Comparison of ENCODE assay signal across 9 cellular contexts in the genomic region with DNA sequence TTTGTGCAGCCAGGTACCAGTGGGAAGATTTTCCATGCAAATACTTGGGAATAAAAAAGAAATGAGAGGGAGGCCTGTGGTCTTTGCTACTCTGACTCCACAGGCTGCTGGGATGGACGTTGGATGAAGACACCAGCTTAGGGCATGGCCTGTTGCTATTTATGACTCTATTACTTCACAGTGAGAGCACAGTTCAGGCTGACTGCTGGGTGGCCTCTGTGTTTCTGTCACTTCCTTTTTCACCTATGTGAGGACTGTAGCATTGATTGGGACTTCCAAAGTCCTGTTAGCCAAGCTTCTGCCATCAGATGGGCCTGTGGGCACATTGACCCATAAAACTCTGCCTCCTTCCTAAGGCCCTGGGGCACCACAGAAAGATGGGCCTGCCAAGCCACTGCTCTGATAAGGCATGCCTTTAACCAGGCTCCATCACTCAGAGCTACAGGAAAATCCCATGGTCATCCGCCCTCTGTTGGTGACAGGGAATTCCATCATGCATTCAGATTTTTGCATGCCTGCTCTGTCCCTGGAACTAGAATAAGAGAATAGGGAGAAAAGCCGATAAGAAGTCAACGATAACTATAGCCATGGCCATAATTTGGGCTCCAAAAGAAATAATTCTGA.
DNase-seq lines count a peak whose midpoint lies in the region; ATAC-seq and TF ChIP-seq lines count a peak whose summit lies in the region.
"Had no signal": no experiment of that assay in that cellular context is flagged by ENCODE, and none has a peak within 500 bp of the region (broad histone marks: within the 10 kb centered on the region; RNA-seq: fewer than 3 reads in every experiment).

No MANE protein-coding gene starts in this region.

- ATAC-seq in mucosa of descending colon = peak; percentile 31
- no peak for ATAC-seq in GM21423 (IDR thresholded peaks at IDR 0.05; ENCODE audit: unreplicated experiment)
- ATAC-seq in GM21381 (IDR thresholded peaks at IDR 0.05; ENCODE audit: unreplicated experiment) = no peak
- ATAC-seq in GM21515 (IDR thresholded peaks at IDR 0.05; ENCODE audit: unreplicated experiment) = no peak

- H3K36me3 ChIP-seq in mucosa of descending colon (ENCODE audit: low read depth) = no peaks in the 10 kb centered on the region
- H3K36me3 ChIP-seq: SJCRH30 had no signal

- DNase-seq in EH (ENCODE audit: low read depth) (peak; percentile 64), HPDE6-E6E7 (ENCODE audit: extremely low spot score) (peak; percentile 39), astrocyte of the spinal cord (ENCODE audit: low read depth, low spot score) (no peak), mucosa of descending colon (peak in 1 of 3 donors; percentile 12)
- no peak for DNase-seq in activated effector memory CD4-positive, alpha-beta T cell treated with anti-CD3 and anti-CD28 coated beads, Interleukin-2, amount 50 U/mL, for 16 hours

- intact Hi-C loops in mucosa of descending colon (cut with DNase I, micrococcal nuclease) = no loop called here

- no peaks in the 10 kb centered on the region for H3K4me1 ChIP-seq in mucosa of descending colon (ENCODE audit: low read depth)
- H3K4me1 ChIP-seq: SJCRH30 had no signal

- in situ Hi-C loops in astrocyte of the spinal cord (cut with HindIII; ENCODE audit: low sequenced_read_pairs) = no loop called here

- H3K4me3 ChIP-seq in astrocyte of the spinal cord (ENCODE audit: low read depth, low read length) (no peak overlapping the region), mucosa of descending colon (no peak overlapping the region)
- H3K4me3 ChIP-seq: SJCRH30 had no signal

- H3K9me3 ChIP-seq in mucosa of descending colon = no peaks in the 10 kb centered on the region
- H3K9me3 ChIP-seq: SJCRH30 had no signal

- TF ChIP-seq CTCF in astrocyte of the spinal cord (IDR thresholded peaks at IDR 0.05; ENCODE audit: low read depth, low read length) (peak; percentile 56), mucosa of descending colon (IDR thresholded peaks at IDR 0.05) (no peak)

Comparison
In these comparisons a context has a peak if more than half of its experiments do, and no peak if none do; other contexts are left out.
1. DNase-seq: peak in EH (single experiment) and HPDE6-E6E7 (single experiment); none in astrocyte of the spinal cord (single experiment) and activated effector memory CD4-positive, alpha-beta T cell treated with anti-CD3 and anti-CD28 coated beads, Interleukin-2, amount 50 U/mL, for 16 hours (single experiment).